28 cellular contexts compared by ENCODE assay signal in the genomic region with DNA sequence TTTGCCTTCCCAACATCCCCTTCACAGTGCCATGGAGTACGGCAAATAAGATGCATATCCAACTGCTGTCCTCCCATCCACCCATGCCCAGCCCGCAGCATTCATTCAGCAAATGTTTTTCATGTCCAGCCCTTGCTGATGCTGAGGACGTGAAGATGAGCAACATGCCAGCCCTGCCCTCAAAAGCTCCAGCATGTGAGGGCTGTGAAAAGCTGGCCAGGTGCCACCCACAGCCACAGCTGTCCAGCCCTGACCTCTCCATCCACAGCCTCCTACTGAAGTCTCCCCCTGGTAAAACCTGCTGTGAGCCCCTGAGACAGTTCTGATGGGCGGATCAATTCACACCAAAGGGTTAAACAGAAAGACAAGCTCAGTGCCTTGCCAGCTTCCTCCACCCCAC. TPM values are rescaled to one million over a fixed set of nuclear protein-coding genes. Genes with fewer than 3 reads are reported as not detected.
A peak's percentile ranks its signal among the peaks of the same experiment; 100 is the strongest.
DNase-seq lines count a peak whose midpoint lies in the region; ATAC-seq, FAIRE-seq and TF ChIP-seq lines count a peak whose summit lies in the region.
"Had no signal": no experiment of that assay in that cellular context is flagged by ENCODE, and none has a peak within 500 bp of the region (broad histone marks: within the 10 kb centered on the region; RNA-seq: fewer than 3 reads in every experiment).

No MANE protein-coding gene starts in this region.

- no peak overlapping the region for H3K4me3 ChIP-seq in PC-9
- no peak overlapping the region for H3K4me3 ChIP-seq in skeletal muscle satellite cell (ENCODE audit: low read length)
- H3K4me3 ChIP-seq in upper lobe of right lung: no peak overlapping the region
- H3K4me3 ChIP-seq in pancreas: no peak overlapping the region
- H3K4me3 ChIP-seq: BLaER1 treated with 17β-estradiol and CSF1 and Interleukin-3, amounts not matched to agents 10 nM and 100 nM; left lung; right lobe of liver; SK-N-MC; tibial nerve had no signal

- peak; percentile 27 for DNase-seq in HT1080 (ENCODE audit: low read depth)
- DNase-seq in PC-9: no peak
- DNase-seq in foreskin keratinocyte: no peak
- DNase-seq in upper lobe of right lung: no peak
- no peak for DNase-seq in NCI-H748 (lab: John Stamatoyannopoulos, UW; ENCODE audit: unreplicated experiment)
- DNase-seq in pancreas: no peak
- DNase-seq: activated CD4-positive, CD25-positive, alpha-beta regulatory T cell; activated CD8-positive, alpha-beta memory T cell treated with anti-CD3 and anti-CD28 coated beads, Interleukin-2, amount 10 ng/mL, durations not matched to agents 7 days and 5 days; activated gamma-delta T cell treated with Interleukin-2 at 50 U/mL for 16 hours; activated T-cell treated with anti-CD3 and anti-CD28 coated beads, Interleukin-2, amount 50 U/mL, for 4 hours; caudate nucleus; cortex of kidney; DMS153; effector memory CD8-positive, alpha-beta T cell; left lung; NCI-H1092; NCI-H1694 treated with DMSO at 0.1 percent for 48 hours; NCI-H2171 treated with DMSO at 0.1 percent for 48 hours; NCI-H526 treated with DMSO at 0.1 percent for 48 hours; right lobe of liver; stimulated activated CD4-positive, alpha-beta T cell treated with anti-CD3 and anti-CD28 coated beads, Interleukin-4, amount 100 ng/mL, for 24 hours had no signal

- no peaks in the 10 kb centered on the region for H3K36me3 ChIP-seq in PC-9 (ENCODE audit: low read depth)
- H3K36me3 ChIP-seq in skeletal muscle satellite cell (ENCODE audit: insufficient read depth, low read length): no peaks in the 10 kb centered on the region
- no peaks in the 10 kb centered on the region for H3K36me3 ChIP-seq in upper lobe of right lung
- H3K36me3 ChIP-seq in pancreas: no peaks in the 10 kb centered on the region
- H3K36me3 ChIP-seq: BLaER1 treated with 17β-estradiol and CSF1 and Interleukin-3, amounts not matched to agents 10 nM and 100 nM; left lung; neutrophil; right lobe of liver; tibial nerve had no signal

- intact Hi-C loops in PC-9 (cut with micrococcal nuclease; ENCODE audit: unreplicated experiment): no loop called here
- intact Hi-C loops in upper lobe of right lung (cut with DNase I): no loop called here
- intact Hi-C loops in pancreas (cut with DNase I): no loop called here

- H3K27ac ChIP-seq in PC-9 (no peak overlapping the region), foreskin keratinocyte (no peak overlapping the region), upper lobe of right lung (no peak overlapping the region), pancreas (no peak overlapping the region)
- H3K27ac ChIP-seq: BLaER1 treated with 17β-estradiol and CSF1 and Interleukin-3, amounts not matched to agents 10 nM and 100 nM; left lung; neutrophil; right lobe of liver; SK-N-MC had no signal

- no peaks in the 10 kb centered on the region for H3K9me2 ChIP-seq in PC-9 (ENCODE audit: insufficient read depth)

- WGBS in pancreas, 2 donors: 63 to 83% methylated on average over 4 of the region's 4 CpGs

- no peaks in the 10 kb centered on the region for H3K9me3 ChIP-seq in PC-9 (ENCODE audit: insufficient read depth, low read depth)
- no peaks in the 10 kb centered on the region for H3K9me3 ChIP-seq in skeletal muscle satellite cell (replicated peaks; ENCODE audit: low read length)
- no peaks in the 10 kb centered on the region for H3K9me3 ChIP-seq in upper lobe of right lung
- no peaks in the 10 kb centered on the region for H3K9me3 ChIP-seq in pancreas
- H3K9me3 ChIP-seq: BLaER1 treated with 17β-estradiol and CSF1 and Interleukin-3, amounts not matched to agents 10 nM and 100 nM; left lung; neutrophil; right lobe of liver; tibial nerve had no signal

- no peak overlapping the region for H2AFZ ChIP-seq in PC-9

- POLR2A ChIA-PET in PC-9 (lab: Charles Lee; ENCODE audit: unreplicated experiment): no interaction called here

- no TSS peak for BruUV-seq in PC-9 (replicated peaks; lab: Mats Ljungman, UMichigan)

- peak; percentile 23 for ATAC-seq in foreskin keratinocyte
- no peak for ATAC-seq in upper lobe of right lung
- no peak for ATAC-seq in pancreas
- ATAC-seq: activated CD8-positive, alpha-beta memory T cell treated with anti-CD3 and anti-CD28 coated beads, Interleukin-2, amount 10 ng/mL, durations not matched to agents 7 days and 5 days; activated T-cell treated with anti-CD3 and anti-CD28 coated beads, Interleukin-2, amount 50 U/mL, for 4 hours; effector memory CD8-positive, alpha-beta T cell; left lung; right lobe of liver had no signal

- H3K79me2 ChIP-seq in PC-9 (ENCODE audit: low read depth): no peaks in the 10 kb centered on the region

- H3K9ac ChIP-seq in skeletal muscle satellite cell (ENCODE audit: low read depth, low read length): no peak overlapping the region
- H3K9ac ChIP-seq: BLaER1 treated with 17β-estradiol and CSF1 and Interleukin-3, amounts not matched to agents 10 nM and 100 nM had no signal

- CTCF ChIA-PET in PC-9 (lab: Charles Lee): interaction anchor here (0.5 kb wide), 1 partner anchor 396 kb away, joined by 3 read pairs; no protein-coding TSS in a partner anchor

- TF ChIP-seq CTCF in PC-9 (conservative IDR thresholded peaks at IDR 0.05): no peak
- TF ChIP-seq CTCF in foreskin keratinocyte (conservative IDR thresholded peaks at IDR 0.05): no peak
- no peak for TF ChIP-seq CTCF in upper lobe of right lung (IDR thresholded peaks at IDR 0.05)
- no peak for TF ChIP-seq CTCF in pancreas (IDR thresholded peaks at IDR 0.05)

- H3K27me3 ChIP-seq in PC-9 (ENCODE audit: insufficient read depth, low read depth) (no peaks in the 10 kb centered on the region), foreskin keratinocyte (peaks cover 46% of the 10 kb centered on the region), skeletal muscle satellite cell (ENCODE audit: control insufficient read depth, insufficient read depth, low read length) (peaks cover 65% of the 10 kb centered on the region), upper lobe of right lung (peaks cover 14% of the 10 kb centered on the region), pancreas (peaks cover 0 to 16% (median 0%) of the 10 kb centered on the region in 4 donors)
- H3K27me3 ChIP-seq: right lobe of liver had no signal

- H3K4me2 ChIP-seq in PC-9 (peak overlapping the region; percentile 69), skeletal muscle satellite cell (ENCODE audit: low read length) (peak overlapping the region; percentile 48)

- no peak for FAIRE-seq in pancreas (lab: Jason Lieb, UNC)
- FAIRE-seq: GM12892 had no signal

- H3K4me1 ChIP-seq in PC-9 (replicated peaks; ENCODE audit: insufficient read depth) (peaks cover 27% of the 10 kb centered on the region), foreskin keratinocyte (no peaks in the 10 kb centered on the region), skeletal muscle satellite cell (ENCODE audit: control insufficient read depth, insufficient read depth, low read length) (peaks cover 23% of the 10 kb centered on the region), upper lobe of right lung (peaks cover 8% of the 10 kb centered on the region), pancreas (peaks cover 0 to 4% (median 0%) of the 10 kb centered on the region in 3 donors)

- peaks cover 6% of the 10 kb centered on the region for H3F3A ChIP-seq in PC-9 (ENCODE audit: insufficient read depth, low read depth)

- H4K20me1 ChIP-seq in PC-9 (ENCODE audit: insufficient read depth): no peaks in the 10 kb centered on the region

RNA-seq across cellular contexts. Expression of a gene that starts 4.5 kb away (rescaled TPM):
- total RNA-seq in HT1080 (2014; rRNA removed; shearing (Covaris generic)): 0.05 TPM in 1 of 2 replicates, not detected in the other
- polyA plus RNA-seq in HT1080 (2015; cell fraction: cytosol; rRNA removed): 0.02 and 0.08 TPM in 2 replicates
- polyA plus RNA-seq in HT1080 (2015; cell fraction: nucleus; rRNA removed): 0.02 TPM in 1 of 2 replicates, not detected in the other
- not detected in 2 replicates for total RNA-seq in PC-9 (2021)
- total RNA-seq in foreskin keratinocyte: under 0.01 and 0.07 TPM in 2 replicates
- 0.02 TPM in 2 replicates for polyA plus RNA-seq in foreskin keratinocyte
- 0.22 TPM in 1 of 2 replicates, not detected in the other for total RNA-seq in skeletal muscle satellite cell (2012; rRNA removed)
- total RNA-seq in upper lobe of right lung: 17.7 TPM
- total RNA-seq in pancreas: 1 to 10 TPM in 4 of 6 donors, under 1 TPM in 2; 0.35 to 1.7 (median 1.1) TPM
- under 1 TPM; 0.45 to 0.57 TPM for polyA plus RNA-seq in pancreas
- polyA plus RNA-seq: IgD-negative memory B cell had no signal
